In genomic region chr22:42856179-42856864, GRCh38 we compare ENCODE assay signal across 7 cellular contexts. TPM values are rescaled to one million over a fixed set of nuclear protein-coding genes. Genes with fewer than 3 reads are reported as not detected.
DNase-seq lines count a peak whose midpoint lies in the region; ATAC-seq lines count a peak whose summit lies in the region.

No MANE protein-coding gene starts in this region.

- DNase-seq in SK-N-DZ (ENCODE audit: low spot score) (peak; percentile 31), OCI-M2 (lab: John Stamatoyannopoulos, UW; ENCODE audit: unreplicated experiment) (no peak)
- DNase-seq in activated naive CD8-positive, alpha-beta T cell treated with anti-CD3 and anti-CD28 coated beads, Interleukin-2, amount 50 U/mL, for 16 hours (ENCODE audit: low read depth, low spot score) = peak; percentile 20

- ATAC-seq in GM18861 (IDR thresholded peaks at IDR 0.05; ENCODE audit: unreplicated experiment) (peak; percentile 9), HG03039 (IDR thresholded peaks at IDR 0.05; ENCODE audit: unreplicated experiment) (peak; percentile 11)

- H3K4me3 ChIP-seq in iPS-11a (ENCODE audit: low read depth, low read length) (peak overlapping the region; percentile 60), skin epidermis (peak overlapping the region; percentile 44 to 86 (median 66))

- H3K27ac ChIP-seq in skin epidermis = peak overlapping the region; percentile 79 to 99 (median 91)

RNA-seq across cellular contexts. Expression of gene ARFGAP3, which starts 0.8 kb away (rescaled TPM):
- 29.4 TPM in 2 replicates for polyA plus RNA-seq in SK-N-DZ (2014; cell fraction: cytosol; rRNA removed)
- polyA plus RNA-seq in SK-N-DZ (2014; cell fraction: nucleus; rRNA removed) = 27.3 and 28.8 TPM in 2 replicates
